In the genomic region with DNA sequence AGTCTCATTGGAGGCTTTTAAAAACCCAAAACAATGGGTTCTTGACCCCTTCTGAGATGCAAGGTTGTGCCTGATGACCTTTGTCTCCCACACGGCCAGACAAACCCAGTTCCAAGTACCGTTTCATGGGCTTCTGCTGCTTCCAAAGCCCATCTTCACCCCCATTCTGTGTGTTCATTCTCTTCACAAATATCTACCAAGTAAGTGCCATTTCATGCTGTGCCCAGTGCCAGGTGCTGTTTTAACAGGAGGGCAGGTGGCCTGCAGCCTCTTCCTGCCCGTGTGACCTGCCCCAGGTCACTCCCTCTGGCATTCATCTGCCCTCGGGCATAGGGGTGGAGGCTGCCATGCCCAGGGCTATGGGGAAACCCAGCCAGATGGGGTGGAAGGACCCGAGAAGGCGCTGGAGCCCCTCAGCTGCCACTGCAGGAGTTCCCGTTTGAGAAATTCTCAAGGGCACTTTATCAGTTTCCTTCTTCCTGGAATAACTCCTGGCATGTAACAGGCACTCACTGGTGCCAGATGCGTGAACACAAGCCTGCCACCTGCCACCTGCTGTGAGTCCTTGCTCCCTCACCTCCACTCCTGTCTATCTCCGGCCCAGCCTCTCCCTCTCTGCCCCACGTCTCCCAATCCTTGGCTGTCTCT, we compare ENCODE assay signal across 8 cellular contexts. TPM values are rescaled to one million over a fixed set of nuclear protein-coding genes. Genes with fewer than 3 reads are reported as not detected.
A peak's percentile ranks its signal among the peaks of the same experiment; 100 is the strongest.
DNase-seq lines count a peak whose midpoint lies in the region; ATAC-seq and TF ChIP-seq lines count a peak whose summit lies in the region.

No MANE protein-coding gene starts in this region.

- H3K27me3 Mint-ChIP-seq in activated T-helper 2 cell treated with anti-CD3 and anti-CD28 coated beads, Interferon-gamma antibody, Interleukin-2, Interleukin-4, amounts not matched to agents 10 μg/mL and 5 μg/mL and 100 μg/mL, durations not matched to agents 14 hours and 24 hours and 36 hours (ENCODE audit: low read depth): no peaks in the 10 kb centered on the region

- TF ChIP-seq CTCF in right lobe of liver (IDR thresholded peaks at IDR 0.05): peak in 1 of 4 donors; percentile 4

- intact Hi-C loops in activated T-helper 2 cell treated with anti-CD3 and anti-CD28 coated beads, Interferon-gamma antibody, Interleukin-2, Interleukin-4, amounts not matched to agents 10 μg/mL and 5 μg/mL and 100 μg/mL, durations not matched to agents 14 hours and 24 hours and 36 hours (cut with micrococcal nuclease): loop anchor here (5.0 kb wide), 1 partner anchor 201 kb away; a partner anchor contains a TSS
- intact Hi-C loops in right lobe of liver (cut with DNase I): no loop called here

- H3K36me3 Mint-ChIP-seq in activated T-helper 2 cell treated with anti-CD3 and anti-CD28 coated beads, Interferon-gamma antibody, Interleukin-2, Interleukin-4, amounts not matched to agents 10 μg/mL and 5 μg/mL and 100 μg/mL, durations not matched to agents 14 hours and 24 hours and 36 hours (ENCODE audit: low read depth): peaks cover 42% of the 10 kb centered on the region

- 39% methylated on average over 7 of the region's 10 CpGs for WGBS in right lobe of liver (ENCODE audit: insufficient coverage, low coverage, low lambda C conversion rate, missing lambda C conversion rate)

- H3K4me1 Mint-ChIP-seq in activated T-helper 2 cell treated with anti-CD3 and anti-CD28 coated beads, Interferon-gamma antibody, Interleukin-2, Interleukin-4, amounts not matched to agents 10 μg/mL and 5 μg/mL and 100 μg/mL, durations not matched to agents 14 hours and 24 hours and 36 hours (ENCODE audit: low read depth): peaks cover 28% of the 10 kb centered on the region

- peak; percentile 12 to 64 (median 31) for ATAC-seq in right lobe of liver
- ATAC-seq in HG03025 (IDR thresholded peaks at IDR 0.05; ENCODE audit: low FRiP score, unreplicated experiment): no peak
- ATAC-seq in GM21619 (IDR thresholded peaks at IDR 0.05; ENCODE audit: unreplicated experiment): no peak

- peaks cover 0 to 31% (median 11%) of the 10 kb centered on the region in 4 donors for H3K36me3 ChIP-seq in right lobe of liver

- H3K4me3 Mint-ChIP-seq in activated T-helper 2 cell treated with anti-CD3 and anti-CD28 coated beads, Interferon-gamma antibody, Interleukin-2, Interleukin-4, amounts not matched to agents 10 μg/mL and 5 μg/mL and 100 μg/mL, durations not matched to agents 14 hours and 24 hours and 36 hours (ENCODE audit: low read depth): no peak overlapping the region

- no peaks in the 10 kb centered on the region for H3K27me3 ChIP-seq in right lobe of liver

- no peaks in the 10 kb centered on the region for H3K9me3 Mint-ChIP-seq in activated T-helper 2 cell treated with anti-CD3 and anti-CD28 coated beads, Interferon-gamma antibody, Interleukin-2, Interleukin-4, amounts not matched to agents 10 μg/mL and 5 μg/mL and 100 μg/mL, durations not matched to agents 14 hours and 24 hours and 36 hours

- H3K9me3 ChIP-seq in right lobe of liver: no peaks in the 10 kb centered on the region

- H3K27ac Mint-ChIP-seq in activated T-helper 2 cell treated with anti-CD3 and anti-CD28 coated beads, Interferon-gamma antibody, Interleukin-2, Interleukin-4, amounts not matched to agents 10 μg/mL and 5 μg/mL and 100 μg/mL, durations not matched to agents 14 hours and 24 hours and 36 hours: peak overlapping the region; percentile 28

- H3K4me1 ChIP-seq in right lobe of liver: peaks cover 0 to 25% (median 3%) of the 10 kb centered on the region in 4 donors

- H3K4me3 ChIP-seq in right lobe of liver: no peak overlapping the region

- DNase-seq in NCI-H524 (lab: John Stamatoyannopoulos, UW) (peak; percentile 39 to 74), NCI-H524 treated with DMSO at 0.1 percent for 48 hours (lab: John Stamatoyannopoulos, UW) (no peak), right lobe of liver (peak; percentile 38 to 72 (median 70)), activated gamma-delta T cell treated with Interleukin-2 at 50 U/mL for 16 hours (no peak)
- DNase-seq in activated T-helper 2 cell treated with anti-CD3 and anti-CD28 coated beads, Interferon-gamma antibody, Interleukin-2, Interleukin-4, amounts not matched to agents 10 μg/mL and 5 μg/mL and 100 μg/mL, durations not matched to agents 14 hours and 24 hours and 36 hours (ENCODE audit: low spot score): peak; percentile 8

- no peak for TF ChIP-seq POLR2A in right lobe of liver (IDR thresholded peaks at IDR 0.05)

- H3K27ac ChIP-seq in right lobe of liver: peak overlapping the region in 2 of 3 donors; percentile 43 to 47
- H3K27ac ChIP-seq in temporal lobe (ENCODE audit: low read depth, low read length): peak overlapping the region; percentile 7

RNA-seq across cellular contexts. Expression of a gene that starts 12.5 kb away (rescaled TPM):
- 2.9 and 3.6 TPM in 2 replicates for total RNA-seq in activated T-helper 2 cell treated with anti-CD3 and anti-CD28 coated beads, Interferon-gamma antibody, Interleukin-2, Interleukin-4, amounts not matched to agents 10 μg/mL and 5 μg/mL and 100 μg/mL, durations not matched to agents 14 hours and 24 hours and 36 hours
- total RNA-seq in right lobe of liver (10 to 100 TPM in 3 of 6 experiments, 1 to 10 TPM in 3; 2.2 to 45.3 (median 16.3) TPM), temporal lobe (0.25 TPM)

RNA-seq across cellular contexts. Expression of a gene that starts 41.5 kb away (rescaled TPM):
- total RNA-seq in activated T-helper 2 cell treated with anti-CD3 and anti-CD28 coated beads, Interferon-gamma antibody, Interleukin-2, Interleukin-4, amounts not matched to agents 10 μg/mL and 5 μg/mL and 100 μg/mL, durations not matched to agents 14 hours and 24 hours and 36 hours: not detected in 2 replicates
- total RNA-seq in right lobe of liver (not detected), temporal lobe (0.74 TPM)

RNA-seq across cellular contexts. Expression of a gene that starts 57.2 kb away (rescaled TPM):
- not detected in 2 replicates for total RNA-seq in activated T-helper 2 cell treated with anti-CD3 and anti-CD28 coated beads, Interferon-gamma antibody, Interleukin-2, Interleukin-4, amounts not matched to agents 10 μg/mL and 5 μg/mL and 100 μg/mL, durations not matched to agents 14 hours and 24 hours and 36 hours
- total RNA-seq in right lobe of liver (not detected), temporal lobe (0.74 TPM)

Comparison
In these comparisons a context has a peak if more than half of its experiments do, and no peak if none do; other contexts are left out.
1. DNase-seq: peak in NCI-H524 (2 of 2), activated T-helper 2 cell treated with anti-CD3 and anti-CD28 coated beads, Interferon-gamma antibody, Interleukin-2, Interleukin-4, amounts not matched to agents 10 μg/mL and 5 μg/mL and 100 μg/mL, durations not matched to agents 14 hours and 24 hours and 36 hours (single experiment) and right lobe of liver (3 of 3); none in NCI-H524 treated with DMSO at 0.1 percent for 48 hours (single experiment) and activated gamma-delta T cell treated with Interleukin-2 at 50 U/mL for 16 hours (single experiment).
2. ATAC-seq: peak in right lobe of liver (4 of 4); none in HG03025 (single experiment) and GM21619 (single experiment).